ENCODE assay signal across 28 cellular contexts in the genomic region with DNA sequence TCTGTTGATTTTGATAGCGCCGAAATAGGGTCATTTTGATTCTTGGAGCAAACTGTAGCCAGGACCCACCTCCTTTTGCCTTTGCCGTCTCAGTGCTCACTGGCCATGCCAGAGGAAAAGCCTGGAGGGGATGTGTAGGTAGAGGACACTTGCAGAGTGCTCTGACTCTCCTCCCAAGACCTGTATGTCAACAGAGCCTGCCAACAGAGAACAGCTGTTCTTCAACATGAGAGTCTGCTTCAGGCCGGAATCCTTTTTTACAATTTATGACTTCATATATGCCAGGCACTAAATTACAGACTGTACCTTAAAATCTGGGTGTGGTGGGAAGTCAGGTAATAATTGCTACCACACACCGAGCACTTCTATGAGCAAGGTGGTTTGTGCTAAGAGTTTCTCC.
"Had no signal": no experiment of that assay in that cellular context is flagged by ENCODE, and none has a peak within 500 bp of the region (broad histone marks: within the 10 kb centered on the region; RNA-seq: fewer than 3 reads in every experiment).

No MANE protein-coding gene starts in this region.

- ATAC-seq: activated CD8-positive, alpha-beta T cell treated with anti-CD3 and anti-CD28 coated beads for 36 hours; activated T-cell treated with anti-CD3 and anti-CD28 coated beads, Interleukin-2, amount 50 U/mL, for 72 hours; activated T-helper 17 cell treated with anti-CD3 and anti-CD28 coated beads, Interleukin-2, amount 50 U/mL, for 72 hours; K562; PC-3; Right ventricle myocardium inferior had no signal

- H3K27ac ChIP-seq: ascending aorta, RWPE1, SK-N-MC had no signal

- H3K27me3 ChIP-seq: ascending aorta, MG63 had no signal

- H3K9me3 ChIP-seq: ascending aorta, MG63 had no signal

- DNase-seq: activated CD4-positive, alpha-beta T cell treated with anti-CD3 and anti-CD28 coated beads, Interleukin-2, amount 10 ng/mL, durations not matched to agents 24 days and 14 days; activated CD4-positive, alpha-beta T cell treated with anti-CD3 and anti-CD28 coated beads, Interleukin-2, amount 50 U/mL, for 4 hours; activated CD8-positive, alpha-beta T cell treated with anti-CD3 and anti-CD28 coated beads for 36 hours; activated effector memory CD4-positive, alpha-beta T cell treated with anti-CD3 and anti-CD28 coated beads, Interleukin-2, amount 50 U/mL, for 16 hours; activated naive CD4-positive, alpha-beta T cell; activated naive CD4-positive, alpha-beta T cell treated with anti-CD3 and anti-CD28 coated beads, Interleukin-2, amount 50 U/mL, for 16 hours; activated naive CD8-positive, alpha-beta T cell treated with anti-CD3 and anti-CD28 coated beads for 36 hours; activated T-cell treated with anti-CD3 and anti-CD28 coated beads, Interleukin-2, amount 50 U/mL, for 1 hour; activated T-cell treated with anti-CD3 and anti-CD28 coated beads, Interleukin-2, amount 50 U/mL, for 72 hours; amniotic stem cell; Karpas-422; MG63; NCI-H1048; NCI-H1436; NCI-H1694; NCI-H1930; NCI-H2081 treated with DMSO at 0.1 percent for 48 hours; NCI-H446 treated with DMSO at 0.1 percent for 48 hours; NK-92 treated with Interleukin-12 subunit alpha and Interleukin-12 subunit beta, amount 100 ng/mL, for 24 hours; PC-3 had no signal

- FAIRE-seq: K562, RCC 7860, TTC549 had no signal

- H3K4me3 ChIP-seq: ascending aorta, K562, MG63, SK-N-MC had no signal

- H3K36me3 ChIP-seq: ascending aorta, MG63 had no signal
